ENCODE assay signal across 19 cellular contexts in genomic region chr2:127581516-127582490, GRCh38. TPM values are rescaled to one million over a fixed set of nuclear protein-coding genes. Genes with fewer than 3 reads are reported as not detected.
"Had no signal": no experiment of that assay in that cellular context is flagged by ENCODE, and none has a peak within 500 bp of the region (broad histone marks: within the 10 kb centered on the region; RNA-seq: fewer than 3 reads in every experiment).

No MANE protein-coding gene starts in this region.

- H3K27ac Mint-ChIP-seq: activated CD4-positive, alpha-beta T cell treated with anti-CD3 and anti-CD28 coated beads, Interleukin-2, amount 10 ng/mL, durations not matched to agents 24 days and 14 days; activated T-cell treated with anti-CD3 and anti-CD28 coated beads, Interleukin-2, amount 50 U/mL, for 72 hours; effector memory CD8-positive, alpha-beta T cell; stimulated activated naive CD8-positive, alpha-beta T cell treated with anti-CD3 and anti-CD28 coated beads, Interleukin-15, Interleukin-2, amounts not matched to agents 100 ng/mL and 50 ng/mL, for 24 hours had no signal

- H3K36me3 Mint-ChIP-seq: naive thymus-derived CD8-positive, alpha-beta T cell had no signal

- H3K4me2 ChIP-seq: hepatocyte had no signal

- H3K27ac ChIP-seq: hepatocyte, psoas muscle, SK-N-MC, thoracic aorta, VCaP had no signal

- DNase-seq: activated CD4-positive, alpha-beta T cell treated with anti-CD3 and anti-CD28 coated beads, Interleukin-2, amount 10 ng/mL, durations not matched to agents 24 days and 14 days; activated naive CD4-positive, alpha-beta T cell; activated T-cell treated with anti-CD3 and anti-CD28 coated beads, Interleukin-2, amount 50 U/mL, for 72 hours; caudate nucleus; cortex of kidney; effector memory CD8-positive, alpha-beta T cell; mucosa of descending colon; naive thymus-derived CD8-positive, alpha-beta T cell; occipital lobe; stimulated activated CD4-positive, alpha-beta T cell treated with anti-CD3 and anti-CD28 coated beads, Interleukin-2, amount 100 ng/mL, for 48 hours; T-helper 1 cell had no signal

- H3K27me3 ChIP-seq: hepatocyte had no signal

- ATAC-seq: activated T-cell treated with anti-CD3 and anti-CD28 coated beads, Interleukin-2, amount 50 U/mL, for 72 hours; effector memory CD8-positive, alpha-beta T cell; mucosa of descending colon; naive thymus-derived CD8-positive, alpha-beta T cell; psoas muscle had no signal

- H3K79me2 ChIP-seq: hepatocyte had no signal

- H3K27me3 Mint-ChIP-seq: naive thymus-derived CD8-positive, alpha-beta T cell; stimulated activated naive CD8-positive, alpha-beta T cell treated with anti-CD3 and anti-CD28 coated beads, Interleukin-15, Interleukin-2, amounts not matched to agents 100 ng/mL and 50 ng/mL, for 24 hours had no signal

- H3K4me3 ChIP-seq: hepatocyte, lung, mucosa of descending colon, psoas muscle, SK-N-MC, thoracic aorta had no signal

- H3K4me1 Mint-ChIP-seq: activated CD4-positive, alpha-beta T cell treated with anti-CD3 and anti-CD28 coated beads, Interleukin-2, amount 10 ng/mL, durations not matched to agents 24 days and 14 days had no signal

- H2AFZ ChIP-seq: hepatocyte had no signal

- H3K9me3 ChIP-seq: mucosa of descending colon, psoas muscle, thoracic aorta had no signal

- H3K4me3 Mint-ChIP-seq: activated CD4-positive, alpha-beta T cell treated with anti-CD3 and anti-CD28 coated beads, Interleukin-2, amount 10 ng/mL, durations not matched to agents 24 days and 14 days; activated T-cell treated with anti-CD3 and anti-CD28 coated beads, Interleukin-2, amount 50 U/mL, for 72 hours; effector memory CD8-positive, alpha-beta T cell; naive thymus-derived CD8-positive, alpha-beta T cell; stimulated activated naive CD8-positive, alpha-beta T cell treated with anti-CD3 and anti-CD28 coated beads, Interleukin-15, Interleukin-2, amounts not matched to agents 100 ng/mL and 50 ng/mL, for 24 hours had no signal

- H3K36me3 ChIP-seq: thoracic aorta had no signal

- H3K9me3 Mint-ChIP-seq: activated CD4-positive, alpha-beta T cell treated with anti-CD3 and anti-CD28 coated beads, Interleukin-2, amount 10 ng/mL, durations not matched to agents 24 days and 14 days; activated T-cell treated with anti-CD3 and anti-CD28 coated beads, Interleukin-2, amount 50 U/mL, for 72 hours; effector memory CD8-positive, alpha-beta T cell; naive thymus-derived CD8-positive, alpha-beta T cell; stimulated activated naive CD8-positive, alpha-beta T cell treated with anti-CD3 and anti-CD28 coated beads, Interleukin-15, Interleukin-2, amounts not matched to agents 100 ng/mL and 50 ng/mL, for 24 hours had no signal

RNA-seq across cellular contexts. Expression of gene MYO7B, which starts 46.3 kb away (rescaled TPM):
- total RNA-seq: epithelial cell of proximal tubule, occipital lobe had no signal
